In the genomic region with DNA sequence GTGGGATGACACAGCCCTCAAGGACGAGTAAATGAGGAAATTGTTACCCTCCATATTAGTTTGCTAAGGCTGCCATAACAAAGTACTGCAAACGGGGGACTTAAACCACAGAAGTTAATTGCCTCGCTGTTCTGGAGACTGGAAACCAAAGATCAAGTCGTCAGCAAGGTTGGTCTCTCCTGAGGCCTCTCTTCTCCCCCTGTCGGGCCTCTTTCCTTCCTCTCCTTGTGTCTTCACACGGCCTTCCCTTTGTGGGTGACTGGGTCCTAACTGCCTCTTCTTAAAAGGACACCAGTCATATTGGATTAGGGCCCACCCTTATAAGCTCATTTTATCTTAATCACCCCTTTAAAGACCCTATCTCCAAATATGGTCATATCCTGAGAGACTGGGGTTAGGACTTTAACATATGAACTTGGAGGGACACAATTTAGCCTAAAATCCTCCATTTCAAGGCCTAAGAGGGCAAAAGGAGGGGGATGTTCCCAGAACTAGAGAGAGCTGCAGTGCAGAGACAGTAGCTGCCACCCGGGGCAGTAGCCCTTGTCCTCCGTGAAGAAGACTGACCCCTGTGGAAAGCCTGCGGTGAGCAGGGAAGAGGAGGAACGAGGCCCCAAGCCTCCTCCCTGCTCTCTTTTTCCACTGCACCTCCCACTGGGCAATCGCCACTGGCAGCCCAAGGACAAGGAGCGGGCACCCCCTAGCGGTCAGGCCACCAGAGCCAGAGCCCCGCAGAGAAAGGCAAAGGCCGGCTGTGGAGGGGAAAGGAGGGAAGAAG, we compare ENCODE assay signal across 8 cellular contexts. TPM values are rescaled to one million over a fixed set of nuclear protein-coding genes. Genes with fewer than 3 reads are reported as not detected.
DNase-seq lines count a peak whose midpoint lies in the region; ATAC-seq lines count a peak whose summit lies in the region.

No MANE protein-coding gene starts in this region.

- H3K4me1 Mint-ChIP-seq in activated naive CD8-positive, alpha-beta T cell treated with anti-CD3 and anti-CD28 coated beads, Interleukin-2, amount 50 U/mL, for 24 hours = no peaks in the 10 kb centered on the region

- intact Hi-C loops in left ventricle myocardium superior (cut with micrococcal nuclease) = no loop called here

- peak; percentile 81 for ATAC-seq in GM21786 (IDR thresholded peaks at IDR 0.05; ENCODE audit: unreplicated experiment)
- peak; percentile 81 for ATAC-seq in activated naive CD8-positive, alpha-beta T cell treated with anti-CD3 and anti-CD28 coated beads, Interleukin-2, amount 50 U/mL, for 24 hours
- ATAC-seq in left ventricle myocardium superior = peak; percentile 97

- no peak overlapping the region for H3K27ac Mint-ChIP-seq in activated naive CD8-positive, alpha-beta T cell treated with anti-CD3 and anti-CD28 coated beads, Interleukin-2, amount 50 U/mL, for 24 hours

- no peaks in the 10 kb centered on the region for H3K36me3 Mint-ChIP-seq in activated naive CD8-positive, alpha-beta T cell treated with anti-CD3 and anti-CD28 coated beads, Interleukin-2, amount 50 U/mL, for 24 hours (ENCODE audit: low read depth)

- no peak overlapping the region for H3K4me3 ChIP-seq in Jurkat, Clone E6-1 (ENCODE audit: low read length)

- peak; percentile 95 for DNase-seq in ELF-1 (ENCODE audit: low read depth, low spot score)
- DNase-seq in Jurkat, Clone E6-1 (ENCODE audit: low read depth, low spot score) = peak; percentile 15
- DNase-seq in SKM-1 (lab: John Stamatoyannopoulos, UW; ENCODE audit: unreplicated experiment) = peak; percentile 64
- DNase-seq in activated naive CD8-positive, alpha-beta T cell treated with anti-CD3 and anti-CD28 coated beads, Interleukin-2, amount 50 U/mL, for 24 hours = peak; percentile 78
- peak; percentile 88 for DNase-seq in left ventricle myocardium superior
- peak; percentile 88 for DNase-seq in retina
- DNase-seq in NCI-H1105 treated with DMSO at 0.1 percent for 48 hours (lab: John Stamatoyannopoulos, UW) = no peak

- no peak overlapping the region for H3K4me3 Mint-ChIP-seq in activated naive CD8-positive, alpha-beta T cell treated with anti-CD3 and anti-CD28 coated beads, Interleukin-2, amount 50 U/mL, for 24 hours

- no peaks in the 10 kb centered on the region for H3K9me3 Mint-ChIP-seq in activated naive CD8-positive, alpha-beta T cell treated with anti-CD3 and anti-CD28 coated beads, Interleukin-2, amount 50 U/mL, for 24 hours

- H3K27me3 Mint-ChIP-seq in activated naive CD8-positive, alpha-beta T cell treated with anti-CD3 and anti-CD28 coated beads, Interleukin-2, amount 50 U/mL, for 24 hours = peaks cover 35% of the 10 kb centered on the region

RNA-seq across cellular contexts. Expression of gene CFAP90, which starts 35.0 kb away (rescaled TPM):
- not detected for polyA plus RNA-seq in Jurkat, Clone E6-1 (2012; ENCODE audit: insufficient read depth, insufficient read length)
- not detected for total RNA-seq in left ventricle myocardium superior

RNA-seq across cellular contexts. Expression of gene FASTKD3, which starts 52.9 kb away (rescaled TPM):
- 33.7 TPM for polyA plus RNA-seq in Jurkat, Clone E6-1 (2012; ENCODE audit: insufficient read depth, insufficient read length)
- total RNA-seq in left ventricle myocardium superior = 5.6 TPM

RNA-seq across cellular contexts. Expression of gene MTRR, which starts 53.0 kb away (rescaled TPM):
- polyA plus RNA-seq in Jurkat, Clone E6-1 (2012; ENCODE audit: insufficient read depth, insufficient read length) = 74.0 TPM
- 30.0 TPM for total RNA-seq in left ventricle myocardium superior
